ENCODE assay signal across 8 cellular contexts in the genomic region with DNA sequence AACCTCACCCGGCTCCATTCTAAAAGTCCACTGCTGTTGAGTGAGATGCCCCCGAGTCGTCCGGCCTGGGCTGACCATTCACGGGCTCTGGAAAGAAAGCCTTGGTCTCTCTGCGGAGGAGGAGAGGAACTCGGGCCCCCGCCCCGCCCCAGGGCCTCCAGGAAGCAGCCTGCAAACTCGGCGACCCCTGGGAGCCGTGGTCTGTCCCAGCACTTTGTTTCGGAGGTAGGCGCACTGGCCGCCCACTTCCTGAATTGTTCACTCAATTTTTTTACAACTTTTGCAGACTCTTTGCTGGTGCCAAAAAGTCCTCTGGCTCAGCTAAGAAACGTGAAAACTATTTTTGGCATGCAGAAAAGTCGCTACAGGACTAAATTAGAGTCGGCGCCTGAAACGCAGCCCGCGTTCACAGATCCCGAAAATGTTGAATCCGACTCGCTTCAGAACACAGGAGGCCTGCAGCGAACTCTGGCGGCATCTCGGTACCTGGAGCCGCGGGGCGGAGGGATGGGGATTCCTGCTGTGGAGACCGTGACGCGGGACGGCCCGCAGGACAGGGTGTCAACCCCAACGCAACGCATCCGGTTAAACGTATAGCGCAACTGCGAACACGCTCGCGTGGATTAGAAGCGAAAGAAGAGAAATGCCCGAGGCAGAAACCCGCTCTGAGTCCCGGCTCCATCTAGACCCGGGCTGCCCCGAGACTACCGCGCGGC. TPM values are rescaled to one million over a fixed set of nuclear protein-coding genes. Genes with fewer than 3 reads are reported as not detected.
A peak's percentile ranks its signal among the peaks of the same experiment; 100 is the strongest.
DNase-seq lines count a peak whose midpoint lies in the region; ATAC-seq and TF ChIP-seq lines count a peak whose summit lies in the region.

No MANE protein-coding gene starts in this region.

- H3K36me3 Mint-ChIP-seq in CD4-positive, alpha-beta memory T cell: no peaks in the 10 kb centered on the region
- H3K36me3 Mint-ChIP-seq in central memory CD8-positive, alpha-beta T cell (ENCODE audit: insufficient read depth): no peaks in the 10 kb centered on the region
- no peaks in the 10 kb centered on the region for H3K36me3 Mint-ChIP-seq in immature natural killer cell

- H3K4me1 Mint-ChIP-seq in CD4-positive, alpha-beta memory T cell: peaks cover 3 to 12% (median 9%) of the 10 kb centered on the region in 4 donors
- no peaks in the 10 kb centered on the region for H3K4me1 Mint-ChIP-seq in central memory CD8-positive, alpha-beta T cell
- peaks cover 0 to 4% of the 10 kb centered on the region in 2 donors for H3K4me1 Mint-ChIP-seq in immature natural killer cell

- H3K36me3 ChIP-seq in CD4-positive, alpha-beta memory T cell (ENCODE audit: insufficient read depth, low read length): no peaks in the 10 kb centered on the region
- H3K36me3 ChIP-seq in NT2/D1 (ENCODE audit: insufficient read depth, insufficient read length, low read length) (peaks cover 27% of the 10 kb centered on the region), gastrocnemius medialis (no peaks in the 10 kb centered on the region)

- H3K27ac ChIP-seq in CD4-positive, alpha-beta memory T cell (ENCODE audit: low read depth, low read length): no peak overlapping the region
- H3K27ac ChIP-seq in gastrocnemius medialis: peak overlapping the region; percentile 82 to 87 (median 84)

- H3K27me3 ChIP-seq in CD4-positive, alpha-beta memory T cell (ENCODE audit: insufficient read depth, low read length): no peaks in the 10 kb centered on the region
- H3K27me3 ChIP-seq in NT2/D1 (ENCODE audit: insufficient read depth, insufficient read length) (peaks cover 37% of the 10 kb centered on the region), gastrocnemius medialis (peaks cover 6 to 18% (median 17%) of the 10 kb centered on the region in 3 donors)

- peak overlapping the region in 6 of 8 donors; percentile 31 to 72 (median 49) for H3K4me3 Mint-ChIP-seq in CD4-positive, alpha-beta memory T cell
- peak overlapping the region; percentile 29 for H3K4me3 Mint-ChIP-seq in central memory CD8-positive, alpha-beta T cell
- peak overlapping the region in 4 of 5 donors; percentile 18 to 59 (median 38) for H3K4me3 Mint-ChIP-seq in immature natural killer cell

- CTCF ChIA-PET in CD4-positive, alpha-beta memory T cell (lab: Charles Lee; ENCODE audit: partially characterized antibody): interaction anchor here (1.4 kb wide), 1 partner anchor 8 kb away, joined by 3 read pairs; no protein-coding TSS in a partner anchor

- peak in 2 of 5 donors; percentile 12 to 20 for DNase-seq in CD4-positive, alpha-beta memory T cell
- no peak for DNase-seq in NT2/D1 (ENCODE audit: low read depth, low spot score)
- no peak for DNase-seq in central memory CD8-positive, alpha-beta T cell (ENCODE audit: low spot score in 2 of 2)
- peak in 1 of 3 donors; percentile 41 for DNase-seq in immature natural killer cell
- DNase-seq in gastrocnemius medialis: peak; percentile 58 to 63

- TF ChIP-seq CTCF in gastrocnemius medialis (IDR thresholded peaks at IDR 0.05 in 4 of 5, conservative IDR thresholded peaks at IDR 0.05 in 1 of 5): peak in 3 of 5 experiments; percentile 43 to 55 (median 44)

- no peak overlapping the region for H3K4me3 ChIP-seq in CD4-positive, alpha-beta memory T cell (ENCODE audit: low read length in 2 of 2)
- peak overlapping the region; percentile 56 for H3K4me3 ChIP-seq in NT2/D1 (ENCODE audit: insufficient read length, low read depth)
- peak overlapping the region; percentile 62 to 69 (median 68) for H3K4me3 ChIP-seq in gastrocnemius medialis

- in situ Hi-C loops in gastrocnemius medialis (cut with MboI; ENCODE audit: low sequenced_read_pairs in 4 of 4): no loop called here

- POLR2A ChIA-PET in CD4-positive, alpha-beta memory T cell (lab: Charles Lee; ENCODE audit: partially characterized antibody): no interaction called here

- H3K4me1 ChIP-seq in CD4-positive, alpha-beta memory T cell (ENCODE audit: insufficient read depth, low read length): no peaks in the 10 kb centered on the region
- H3K4me1 ChIP-seq in NT2/D1 (ENCODE audit: insufficient read depth, insufficient read length) (peaks cover 4% of the 10 kb centered on the region), gastrocnemius medialis (peaks cover 3 to 12% of the 10 kb centered on the region in 2 donors)

- no peak for TF ChIP-seq POLR2A in gastrocnemius medialis (IDR thresholded peaks at IDR 0.05)

- no peak for ATAC-seq in central memory CD8-positive, alpha-beta T cell (replicated peaks; ENCODE audit: extremely low read depth, poor library complexity, severe bottlenecking)
- peak; percentile 31 to 53 for ATAC-seq in gastrocnemius medialis
- no peak for ATAC-seq in GM19467 (IDR thresholded peaks at IDR 0.05; ENCODE audit: unreplicated experiment)
- ATAC-seq in GM18873 (IDR thresholded peaks at IDR 0.05; ENCODE audit: low FRiP score, unreplicated experiment): no peak
- no peak for ATAC-seq in HG03342 (IDR thresholded peaks at IDR 0.05; ENCODE audit: unreplicated experiment)

- no peaks in the 10 kb centered on the region for H3K9me3 ChIP-seq in CD4-positive, alpha-beta memory T cell (ENCODE audit: control insufficient read depth in 1 of 2, low read length in 2 of 2)
- no peaks in the 10 kb centered on the region for H3K9me3 ChIP-seq in NT2/D1 (ENCODE audit: insufficient read depth, low read length)
- no peaks in the 10 kb centered on the region for H3K9me3 ChIP-seq in gastrocnemius medialis

- peaks cover 30 to 32% of the 10 kb centered on the region in 2 donors for H3K27me3 Mint-ChIP-seq in CD4-positive, alpha-beta memory T cell
- H3K27me3 Mint-ChIP-seq in central memory CD8-positive, alpha-beta T cell: peaks cover 38% of the 10 kb centered on the region
- peaks cover 3 to 16% (median 6%) of the 10 kb centered on the region in 3 donors for H3K27me3 Mint-ChIP-seq in immature natural killer cell (ENCODE audit: low read depth in 3 of 3)

- H3K9me3 Mint-ChIP-seq in CD4-positive, alpha-beta memory T cell: peaks cover 0 to 7% (median 0%) of the 10 kb centered on the region in 8 donors
- no peaks in the 10 kb centered on the region for H3K9me3 Mint-ChIP-seq in central memory CD8-positive, alpha-beta T cell
- H3K9me3 Mint-ChIP-seq in immature natural killer cell: no peaks in the 10 kb centered on the region

- H3K27ac Mint-ChIP-seq in CD4-positive, alpha-beta memory T cell: no peak overlapping the region
- H3K27ac Mint-ChIP-seq in central memory CD8-positive, alpha-beta T cell (ENCODE audit: low read depth): no peak overlapping the region
- H3K27ac Mint-ChIP-seq in immature natural killer cell: no peak overlapping the region

- intact Hi-C loops in CD4-positive, alpha-beta memory T cell (cut with micrococcal nuclease): no loop called here
- intact Hi-C loops in gastrocnemius medialis (cut with DNase I; ENCODE audit: low total_unique reads): loop anchor here (2.0 kb wide), 1 partner anchor 90 kb away; no protein-coding TSS in a partner anchor

- peak overlapping the region; percentile 76 for H3K9ac ChIP-seq in NT2/D1 (ENCODE audit: insufficient read length, low read depth)

RNA-seq across cellular contexts. Expression of gene PXDN, which starts 1.5 kb away (rescaled TPM):
- total RNA-seq in CD4-positive, alpha-beta memory T cell: not detected
- polyA plus RNA-seq in CD4-positive, alpha-beta memory T cell: under 1 TPM in 1 of 2 donors, not detected in 1; 0.79 TPM
- polyA plus RNA-seq in immature natural killer cell: 1 to 10 TPM in 1 of 3 donors, under 1 TPM in 1, not detected in 1; 0.93 to 1.0 TPM
- 10 to 100 TPM in 2 of 4 donors, 1 to 10 TPM in 2; 7.8 to 13.4 (median 10.3) TPM for total RNA-seq in gastrocnemius medialis

Comparison
In these comparisons a context has a peak if more than half of its experiments do, and no peak if none do; other contexts are left out.
1. DNase-seq: peak in gastrocnemius medialis (2 of 2); none in NT2/D1 (single experiment) and central memory CD8-positive, alpha-beta T cell (0 of 2).
2. H3K4me3 ChIP-seq: peak in NT2/D1 (single experiment) and gastrocnemius medialis (4 of 4); none in CD4-positive, alpha-beta memory T cell (0 of 2).
3. ATAC-seq: peak in gastrocnemius medialis (2 of 2); none in central memory CD8-positive, alpha-beta T cell (single experiment), GM19467 (single experiment), GM18873 (single experiment) and HG03342 (single experiment).
4. RNA of gene PXDN, which starts 1.5 kb away (total RNA-seq): 7.8 to 13.4 TPM in gastrocnemius medialis; not detected in CD4-positive, alpha-beta memory T cell; every median in the first group is over 4 times any median in the second.
5. Peak in every context shown above with its lines, with median percentiles within 50 percentile points of each other: H3K4me3 Mint-ChIP-seq.